1 cellular context compared by ENCODE assay signal in genomic region chr20:17611540-17612286, GRCh38.
TF ChIP-seq lines count a peak whose summit lies in the region.

No MANE protein-coding gene starts in this region.

TF ChIP-seq in HepG2, 621 proteins besides CTCF, POLR2A, EP300 and RAD21 (continued from another document):
- TF ChIP-seq, protein P1, sequence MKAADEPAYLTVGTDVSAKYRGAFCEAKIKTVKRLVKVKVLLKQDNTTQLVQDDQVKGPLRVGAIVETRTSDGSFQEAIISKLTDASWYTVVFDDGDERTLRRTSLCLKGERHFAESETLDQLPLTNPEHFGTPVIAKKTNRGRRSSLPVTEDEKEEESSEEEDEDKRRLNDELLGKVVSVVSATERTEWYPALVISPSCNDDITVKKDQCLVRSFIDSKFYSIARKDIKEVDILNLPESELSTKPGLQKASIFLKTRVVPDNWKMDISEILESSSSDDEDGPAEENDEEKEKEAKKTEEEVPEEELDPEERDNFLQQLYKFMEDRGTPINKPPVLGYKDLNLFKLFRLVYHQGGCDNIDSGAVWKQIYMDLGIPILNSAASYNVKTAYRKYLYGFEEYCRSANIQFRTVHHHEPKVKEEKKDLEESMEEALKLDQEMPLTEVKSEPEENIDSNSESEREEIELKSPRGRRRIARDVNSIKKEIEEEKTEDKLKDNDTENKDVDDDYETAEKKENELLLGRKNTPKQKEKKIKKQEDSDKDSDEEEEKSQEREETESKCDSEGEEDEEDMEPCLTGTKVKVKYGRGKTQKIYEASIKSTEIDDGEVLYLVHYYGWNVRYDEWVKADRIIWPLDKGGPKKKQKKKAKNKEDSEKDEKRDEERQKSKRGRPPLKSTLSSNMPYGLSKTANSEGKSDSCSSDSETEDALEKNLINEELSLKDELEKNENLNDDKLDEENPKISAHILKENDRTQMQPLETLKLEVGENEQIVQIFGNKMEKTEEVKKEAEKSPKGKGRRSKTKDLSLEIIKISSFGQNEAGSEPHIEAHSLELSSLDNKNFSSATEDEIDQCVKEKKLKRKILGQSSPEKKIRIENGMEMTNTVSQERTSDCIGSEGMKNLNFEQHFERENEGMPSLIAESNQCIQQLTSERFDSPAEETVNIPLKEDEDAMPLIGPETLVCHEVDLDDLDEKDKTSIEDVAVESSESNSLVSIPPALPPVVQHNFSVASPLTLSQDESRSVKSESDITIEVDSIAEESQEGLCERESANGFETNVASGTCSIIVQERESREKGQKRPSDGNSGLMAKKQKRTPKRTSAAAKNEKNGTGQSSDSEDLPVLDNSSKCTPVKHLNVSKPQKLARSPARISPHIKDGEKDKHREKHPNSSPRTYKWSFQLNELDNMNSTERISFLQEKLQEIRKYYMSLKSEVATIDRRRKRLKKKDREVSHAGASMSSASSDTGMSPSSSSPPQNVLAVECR (CRISPR knock-in tag; IDR thresholded peaks at IDR 0.05; ENCODE audit: borderline replicate concordance): 0 out of 2 replicates have a peak, but pooled peaks have one; percentile 14
- TF ChIP-seq POLR2AphosphoS2 (IDR thresholded peaks at IDR 0.05; ENCODE audit: low read depth, low read length) (no peak; the same call in 1 of the 2 replicates), MAZ (IDR thresholded peaks at IDR 0.05; ENCODE audit: borderline replicate concordance, low read depth, low read length) (no peak), MAZ (CRISPR knock-in tag; IDR thresholded peaks at IDR 0.05; ENCODE audit: low read depth) (peak; percentile 69; the same call in 1 of the 2 replicates)
